In the genomic region with DNA sequence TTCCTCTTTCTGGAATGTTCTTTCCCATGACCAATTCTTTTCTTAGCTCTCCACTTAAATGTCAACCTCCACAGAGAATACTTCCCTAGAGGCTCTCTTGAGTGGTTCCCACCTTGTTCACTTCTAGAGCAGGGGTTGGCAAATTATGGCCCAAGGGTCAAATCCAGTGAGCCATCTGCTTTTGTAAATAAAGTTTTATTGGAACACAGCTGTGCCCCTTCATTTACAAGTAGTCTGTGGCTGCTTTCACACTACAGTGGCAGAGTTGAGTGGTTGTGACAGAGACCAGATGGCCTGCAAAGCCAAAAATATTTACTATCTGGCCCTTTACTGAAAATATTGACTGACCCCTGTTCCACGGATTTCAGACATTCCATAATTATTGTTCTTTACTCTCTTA, we compare ENCODE assay signal across 8 cellular contexts.
"Had no signal": no experiment of that assay in that cellular context is flagged by ENCODE, and none has a peak within 500 bp of the region (broad histone marks: within the 10 kb centered on the region; RNA-seq: fewer than 3 reads in every experiment).

No MANE protein-coding gene starts in this region.

- ATAC-seq: GM23338 had no signal

- H3K27ac Mint-ChIP-seq: GM23338, H9, IgD-negative memory B cell had no signal

- H3K4me2 ChIP-seq: GM23338 had no signal

- H3K4me1 Mint-ChIP-seq: IgD-negative memory B cell had no signal

- H3K9me3 Mint-ChIP-seq: GM23338, H9 had no signal

- H3K4me3 Mint-ChIP-seq: GM23338, H9, IgD-negative memory B cell had no signal

- FAIRE-seq: H1, H54, HTR-8/SVneo had no signal

- DNase-seq: H9, HCEC 1CT, KG1 had no signal

- H3K4me3 ChIP-seq: GM23338 had no signal

- H2AFZ ChIP-seq: GM23338 had no signal
